Comparison of ENCODE assay signal across 13 cellular contexts in genomic region chr3:52218026-52218425, GRCh38. TPM values are rescaled to one million over a fixed set of nuclear protein-coding genes. Genes with fewer than 3 reads are reported as not detected.
DNase-seq lines count a peak whose midpoint lies in the region; ATAC-seq and TF ChIP-seq lines count a peak whose summit lies in the region.
"Had no signal": no experiment of that assay in that cellular context is flagged by ENCODE, and none has a peak within 500 bp of the region (broad histone marks: within the 10 kb centered on the region; RNA-seq: fewer than 3 reads in every experiment).

No MANE protein-coding gene starts in this region.

- no peak overlapping the region for H2AFZ ChIP-seq in SK-N-SH (ENCODE audit: low read depth)

- DNase-seq in activated naive CD4-positive, alpha-beta T cell treated with Interleukin-2 at 50 U/mL for 16 hours = no peak
- DNase-seq in memory B cell (ENCODE audit: low spot score in 2 of 2) (no peak), tibial nerve (ENCODE audit: low spot score in 2 of 2) (no peak), SK-N-SH (no peak), HCEC 1CT (no peak)
- DNase-seq: SJCRH30 had no signal

- H3K4me1 Mint-ChIP-seq in activated naive CD4-positive, alpha-beta T cell treated with anti-CD3 and anti-CD28 coated beads, Interleukin-2, amount 50 U/mL, for 24 hours = peaks cover 61% of the 10 kb centered on the region
- peaks cover 29% of the 10 kb centered on the region for H3K4me1 Mint-ChIP-seq in activated T-helper 17 cell treated with anti-CD3 and anti-CD28 coated beads, Interleukin-2, amount 50 U/mL, for 72 hours
- H3K4me1 Mint-ChIP-seq in memory B cell = peaks cover 39% of the 10 kb centered on the region

- H3K9me3 ChIP-seq in tibial nerve (no peaks in the 10 kb centered on the region), SK-N-SH (no peaks in the 10 kb centered on the region)
- H3K9me3 ChIP-seq: SJCRH30 had no signal

- TF ChIP-seq EP300 in tibial nerve (IDR thresholded peaks at IDR 0.05) = no peak
- TF ChIP-seq EP300 in SK-N-SH (IDR thresholded peaks at IDR 0.05; ENCODE audit: borderline replicate concordance in 1 of 2, low read depth in 1 of 2, low read length in 1 of 2) = no peak

- H3K36me3 Mint-ChIP-seq in activated naive CD4-positive, alpha-beta T cell treated with anti-CD3 and anti-CD28 coated beads, Interleukin-2, amount 50 U/mL, for 24 hours = peaks cover 2% of the 10 kb centered on the region
- H3K36me3 Mint-ChIP-seq in activated T-helper 17 cell treated with anti-CD3 and anti-CD28 coated beads, Interleukin-2, amount 50 U/mL, for 72 hours (ENCODE audit: low read depth) = peaks cover 35% of the 10 kb centered on the region
- H3K36me3 Mint-ChIP-seq in memory B cell = peaks cover 30% of the 10 kb centered on the region

- 66 to 69% methylated on average over 3 of the region's 3 CpGs for WGBS in tibial nerve, 2 donors
- 64% methylated on average over 3 of the region's 3 CpGs for WGBS in SK-N-SH (ENCODE audit: low lambda C conversion rate)

- H3K9me3 Mint-ChIP-seq in activated naive CD4-positive, alpha-beta T cell treated with anti-CD3 and anti-CD28 coated beads, Interleukin-2, amount 50 U/mL, for 24 hours = no peaks in the 10 kb centered on the region
- no peaks in the 10 kb centered on the region for H3K9me3 Mint-ChIP-seq in activated T-helper 17 cell treated with anti-CD3 and anti-CD28 coated beads, Interleukin-2, amount 50 U/mL, for 72 hours
- no peaks in the 10 kb centered on the region for H3K9me3 Mint-ChIP-seq in memory B cell

- TF ChIP-seq POLR2A in tibial nerve (IDR thresholded peaks at IDR 0.05) = no peak

- no peaks in the 10 kb centered on the region for H3K27me3 Mint-ChIP-seq in activated naive CD4-positive, alpha-beta T cell treated with anti-CD3 and anti-CD28 coated beads, Interleukin-2, amount 50 U/mL, for 24 hours
- H3K27me3 Mint-ChIP-seq in activated T-helper 17 cell treated with anti-CD3 and anti-CD28 coated beads, Interleukin-2, amount 50 U/mL, for 72 hours = no peaks in the 10 kb centered on the region
- no peaks in the 10 kb centered on the region for H3K27me3 Mint-ChIP-seq in memory B cell

- H3K4me1 ChIP-seq in tibial nerve = peaks cover 0 to 35% (median 15%) of the 10 kb centered on the region in 4 donors
- H3K4me1 ChIP-seq in SK-N-SH (ENCODE audit: control insufficient read depth in 1 of 2, insufficient read depth in 2 of 2, low read depth in 1 of 2, low read length in 1 of 2) = peaks cover 12 to 19% of the 10 kb centered on the region in 2 experiments; a peak in 3 of 4 replicates

- H3K4me3 Mint-ChIP-seq in activated naive CD4-positive, alpha-beta T cell treated with anti-CD3 and anti-CD28 coated beads, Interleukin-2, amount 50 U/mL, for 24 hours = peak overlapping the region; percentile 53
- peak overlapping the region; percentile 75 for H3K4me3 Mint-ChIP-seq in activated T-helper 17 cell treated with anti-CD3 and anti-CD28 coated beads, Interleukin-2, amount 50 U/mL, for 72 hours
- H3K4me3 Mint-ChIP-seq in memory B cell = peak overlapping the region; percentile 50

- H3K27ac ChIP-seq in tibial nerve (peak overlapping the region in 3 of 4 donors; percentile 29 to 73 (median 36)), SK-N-SH (ENCODE audit: low read depth in 2 of 2, low read length in 1 of 2) (peak overlapping the region in 1 of 2 experiments; percentile 84; a peak in 2 of 4 replicates)

- ATAC-seq in activated T-helper 17 cell treated with anti-CD3 and anti-CD28 coated beads, Interleukin-2, amount 50 U/mL, for 72 hours (replicated peaks) = no peak
- ATAC-seq in memory B cell (ENCODE audit: low read depth) (no peak), GM18907 (IDR thresholded peaks at IDR 0.05; ENCODE audit: unreplicated experiment) (no peak)

- H3K79me2 ChIP-seq in SK-N-SH (ENCODE audit: insufficient read depth) = no peaks in the 10 kb centered on the region

- H3K4me2 ChIP-seq in SK-N-SH = no peak overlapping the region

- TF ChIP-seq RAD21 in SK-N-SH (IDR thresholded peaks at IDR 0.05; ENCODE audit: low read length) = no peak

- H3K9ac ChIP-seq in SK-N-SH = no peak overlapping the region

- no peaks in the 10 kb centered on the region for H4K20me1 ChIP-seq in SK-N-SH (ENCODE audit: insufficient read depth)

- H3K27me3 ChIP-seq in tibial nerve (no peaks in the 10 kb centered on the region), SK-N-SH (ENCODE audit: insufficient read depth) (no peaks in the 10 kb centered on the region)
- H3K27me3 ChIP-seq: SJCRH30 had no signal

- H3K4me3 ChIP-seq in tibial nerve (no peak overlapping the region), SK-N-SH (ENCODE audit: low read depth in 2 of 2, low read length in 1 of 2) (no peak overlapping the region)
- H3K4me3 ChIP-seq: SJCRH30 had no signal

- TF ChIP-seq CTCF in tibial nerve (IDR thresholded peaks at IDR 0.05) (no peak), SK-N-SH (IDR thresholded peaks at IDR 0.05) (no peak)

- CTCF ChIA-PET in SK-N-SH (lab: Yijun Ruan, JAX) = interaction anchor here (1.0 to 16.1 kb wide), 5 partner anchors 8 to 228 kb away, joined by 6 to 257 read pairs (median 8); partner anchors contain the start of gene TWF2

- POLR2A ChIA-PET in SK-N-SH (lab: Yijun Ruan, JAX) = no interaction called here

- H3F3A ChIP-seq in SK-N-SH (replicated peaks; ENCODE audit: insufficient read depth) = peaks cover 15% of the 10 kb centered on the region

- H3K27ac Mint-ChIP-seq in activated naive CD4-positive, alpha-beta T cell treated with anti-CD3 and anti-CD28 coated beads, Interleukin-2, amount 50 U/mL, for 24 hours = peak overlapping the region; percentile 17
- H3K27ac Mint-ChIP-seq in activated T-helper 17 cell treated with anti-CD3 and anti-CD28 coated beads, Interleukin-2, amount 50 U/mL, for 72 hours = peak overlapping the region; percentile 85
- no peak overlapping the region for H3K27ac Mint-ChIP-seq in memory B cell

- peaks cover 0 to 36% (median 4%) of the 10 kb centered on the region in 3 donors for H3K36me3 ChIP-seq in tibial nerve
- H3K36me3 ChIP-seq in SK-N-SH (replicated peaks in 1 of 2; ENCODE audit: control insufficient read depth in 1 of 2, insufficient read depth in 2 of 2, low read length in 1 of 2) = peaks cover 18 to 24% of the 10 kb centered on the region in 2 experiments

- no peaks in the 10 kb centered on the region for H3K9me2 ChIP-seq in SK-N-SH

TF ChIP-seq in SK-N-SH, 30 proteins besides CTCF, POLR2A, EP300 and RAD21:
- no peak for TF ChIP-seq FOXJ3 (CRISPR knock-in tag; IDR thresholded peaks at IDR 0.05)
- TF ChIP-seq NRF1 (IDR thresholded peaks at IDR 0.05; ENCODE audit: low read depth, low read length) = no peak
- no peak for TF ChIP-seq FOXM1 (IDR thresholded peaks at IDR 0.05; ENCODE audit: low read depth)
- no peak for TF ChIP-seq POLR2AphosphoS5 (IDR thresholded peaks at IDR 0.05; ENCODE audit: low read depth, low read length)
- TF ChIP-seq TEAD4 (IDR thresholded peaks at IDR 0.05; ENCODE audit: borderline replicate concordance, insufficient read depth) = no peak
- TF ChIP-seq ZBTB33 (IDR thresholded peaks at IDR 0.05; ENCODE audit: borderline replicate concordance, low read depth) = no peak
- no peak for TF ChIP-seq SIN3A (IDR thresholded peaks at IDR 0.05; ENCODE audit: borderline replicate concordance, low read depth, low read length)
- no peak for TF ChIP-seq TAF1 (IDR thresholded peaks at IDR 0.05; ENCODE audit: borderline replicate concordance, low read depth, low read length)
- no peak for TF ChIP-seq RFX5 (IDR thresholded peaks at IDR 0.05; ENCODE audit: low read length)
- TF ChIP-seq RCOR1 (IDR thresholded peaks at IDR 0.05; ENCODE audit: low read length) = no peak
- TF ChIP-seq FOSL2 (IDR thresholded peaks at IDR 0.05; ENCODE audit: borderline replicate concordance, low read depth) = no peak

RNA-seq across cellular contexts. Expression of gene TLR9, which starts 7.4 kb away (rescaled TPM):
- total RNA-seq in activated T-helper 17 cell treated with anti-CD3 and anti-CD28 coated beads, Interleukin-2, amount 50 U/mL, for 72 hours = under 1 TPM; 0.30 to 0.93 TPM
- under 1 TPM in 2 of 4 donors, not detected in 2; 0.30 to 0.39 TPM for total RNA-seq in tibial nerve
- polyA plus RNA-seq in SK-N-SH (2012; rRNA removed) = 0.12 TPM in 1 of 2 replicates, not detected in the other
- polyA plus RNA-seq in SK-N-SH (2012; cell fraction: cytosol; rRNA removed) = not detected in 2 replicates
- 0.31 and 0.38 TPM in 2 replicates for polyA plus RNA-seq in SK-N-SH (2012; cell fraction: nucleus; rRNA removed)
- total RNA-seq: bronchial epithelial cell, H4, kidney epithelial cell, NCI-H460, SJCRH30 had no signal

RNA-seq across cellular contexts. Expression of gene ALAS1, which starts 20.1 kb away (rescaled TPM):
- 10 to 100 TPM; 66.1 to 72.7 TPM for total RNA-seq in activated T-helper 17 cell treated with anti-CD3 and anti-CD28 coated beads, Interleukin-2, amount 50 U/mL, for 72 hours
- total RNA-seq in tibial nerve = 10 to 100 TPM; 26.1 to 37.1 (median 32.0) TPM
- 42.4 and 47.9 TPM in 2 replicates for polyA plus RNA-seq in SK-N-SH (2012; rRNA removed)
- 25.8 and 35.6 TPM in 2 replicates for polyA plus RNA-seq in SK-N-SH (2012; cell fraction: cytosol; rRNA removed)
- 43.9 and 67.3 TPM in 2 replicates for polyA plus RNA-seq in SK-N-SH (2012; cell fraction: nucleus; rRNA removed)

RNA-seq across cellular contexts. Expression of gene TWF2, which starts 20.9 kb away (rescaled TPM):
- 100 to 1,000 TPM in 1 of 2 donors, 10 to 100 TPM in 1; 89.9 to 159 TPM for total RNA-seq in activated T-helper 17 cell treated with anti-CD3 and anti-CD28 coated beads, Interleukin-2, amount 50 U/mL, for 72 hours
- total RNA-seq in tibial nerve = 10 to 100 TPM; 59.2 to 72.9 (median 60.4) TPM
- 157 and 188 TPM in 2 replicates for polyA plus RNA-seq in SK-N-SH (2012; rRNA removed)
- 81.6 and 132 TPM in 2 replicates for polyA plus RNA-seq in SK-N-SH (2012; cell fraction: cytosol; rRNA removed)
- 125 and 150 TPM in 2 replicates for polyA plus RNA-seq in SK-N-SH (2012; cell fraction: nucleus; rRNA removed)

RNA-seq across cellular contexts. Expression of gene PPM1M, which starts 27.5 kb away (rescaled TPM):
- 100 to 1,000 TPM in 1 of 2 donors, 10 to 100 TPM in 1; 84.6 to 112 TPM for total RNA-seq in activated T-helper 17 cell treated with anti-CD3 and anti-CD28 coated beads, Interleukin-2, amount 50 U/mL, for 72 hours
- total RNA-seq in tibial nerve = 10 to 100 TPM; 25.8 to 35.1 (median 27.8) TPM
- polyA plus RNA-seq in SK-N-SH (2012; rRNA removed) = 19.2 and 23.9 TPM in 2 replicates
- polyA plus RNA-seq in SK-N-SH (2012; cell fraction: cytosol; rRNA removed) = 11.7 and 15.6 TPM in 2 replicates
- 56.2 and 60.9 TPM in 2 replicates for polyA plus RNA-seq in SK-N-SH (2012; cell fraction: nucleus; rRNA removed)
